Comparison of ENCODE assay signal across 1 cellular context in the genomic region with DNA sequence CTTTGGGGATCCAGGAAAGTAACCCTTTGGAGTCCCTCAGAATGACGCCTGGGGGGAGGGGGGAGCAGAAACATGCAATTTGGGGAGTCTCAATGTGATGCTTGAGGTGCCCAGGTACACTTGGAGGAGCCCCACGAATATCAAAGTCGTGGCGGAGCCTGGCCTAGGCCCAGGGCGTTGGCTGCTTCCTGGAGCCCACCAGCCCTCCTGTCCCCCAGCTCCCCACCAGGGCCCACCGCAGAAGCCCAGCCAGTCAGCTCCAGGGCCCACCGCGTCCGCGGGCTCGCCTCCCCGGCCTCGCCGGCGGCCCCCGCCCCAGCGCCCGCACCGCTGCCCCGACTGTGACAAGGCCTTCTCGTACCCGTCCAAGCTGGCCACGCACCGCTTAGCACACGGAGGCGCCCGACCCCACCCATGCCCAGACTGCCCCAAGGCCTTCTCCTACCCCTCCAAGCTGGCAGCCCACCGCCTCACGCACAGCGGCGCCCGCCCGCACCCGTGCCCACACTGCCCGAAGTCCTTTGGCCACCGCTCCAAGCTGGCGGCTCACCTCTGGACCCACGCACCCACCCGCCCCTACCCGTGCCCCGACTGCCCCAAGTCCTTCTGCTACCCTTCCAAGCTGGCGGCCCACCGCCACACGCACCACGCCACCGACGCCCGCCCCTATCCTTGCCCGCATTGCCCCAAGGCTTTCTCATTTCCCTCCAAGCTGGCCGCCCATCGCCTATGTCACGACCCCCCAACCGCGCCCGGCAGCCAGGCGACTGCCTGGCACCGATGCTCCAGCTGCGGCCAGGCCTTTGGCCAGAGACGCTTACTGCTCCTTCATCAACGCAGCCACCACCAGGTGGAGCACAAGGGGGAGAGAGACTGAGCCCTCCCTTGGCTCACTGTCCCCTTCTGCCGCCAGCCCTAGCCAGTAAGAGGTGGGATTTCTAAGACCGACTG.
TF ChIP-seq lines count a peak whose summit lies in the region.

No MANE protein-coding gene starts in this region.

TF ChIP-seq in endothelial cell of umbilical vein, 7 proteins besides CTCF, POLR2A, EP300 and RAD21:
- TF ChIP-seq POLR2AphosphoS5 (IDR thresholded peaks at IDR 0.05; ENCODE audit: insufficient read depth, low read depth, low read length) (no peak), GATA2 (IDR thresholded peaks at IDR 0.05; ENCODE audit: insufficient read depth, insufficient read length, low read depth, low read length) (no peak), JUN (IDR thresholded peaks at IDR 0.05; ENCODE audit: borderline replicate concordance, insufficient read depth, insufficient read length, low read depth) (no peak), FOS (IDR thresholded peaks at IDR 0.05; ENCODE audit: borderline replicate concordance, insufficient read depth, low read length) (no peak)
